In the genomic region with DNA sequence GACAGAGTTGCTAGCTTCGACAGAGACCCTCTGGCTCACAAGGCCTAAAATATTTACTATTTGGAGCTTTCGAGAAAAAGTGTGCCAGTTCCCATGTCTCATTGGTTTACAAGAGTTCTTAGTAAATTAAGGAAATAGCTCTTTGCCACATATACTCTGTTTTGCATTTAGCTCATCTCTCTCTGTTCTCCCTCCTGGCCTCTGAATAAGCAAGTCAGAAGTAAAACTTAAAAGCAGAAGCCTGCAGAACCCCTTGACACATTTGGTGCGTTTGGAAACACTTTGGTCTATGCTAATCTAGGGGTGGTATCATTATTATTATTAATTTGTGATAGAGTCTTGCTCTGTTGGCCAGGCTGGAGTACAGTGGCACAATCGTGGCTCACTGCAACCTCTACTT, we compare ENCODE assay signal across 23 cellular contexts. TPM values are rescaled to one million over a fixed set of nuclear protein-coding genes. Genes with fewer than 3 reads are reported as not detected.
A peak's percentile ranks its signal among the peaks of the same experiment; 100 is the strongest.
DNase-seq lines count a peak whose midpoint lies in the region; ATAC-seq and TF ChIP-seq lines count a peak whose summit lies in the region.
"Had no signal": no experiment of that assay in that cellular context is flagged by ENCODE, and none has a peak within 500 bp of the region (broad histone marks: within the 10 kb centered on the region; RNA-seq: fewer than 3 reads in every experiment).

No MANE protein-coding gene starts in this region.

- ATAC-seq in CD4-positive, CD25-positive, alpha-beta regulatory T cell (ENCODE audit: low read depth in 2 of 2), result no peak
- ATAC-seq in left colon, result no peak
- ATAC-seq: heart right ventricle, left ventricle myocardium superior had no signal

- DNase-seq in CD4-positive, CD25-positive, alpha-beta regulatory T cell, result no peak
- DNase-seq in GM12864 (ENCODE audit: low read depth) (peak; percentile 31), OCI-LY7 (ENCODE audit: low spot score) (peak; percentile 20), immature natural killer cell (no peak), left colon (no peak), iPS-NIHi11 (ENCODE audit: low spot score) (no peak), tibial artery (no peak), OCI-M2 (lab: John Stamatoyannopoulos, UW; ENCODE audit: unreplicated experiment) (no peak)
- DNase-seq: activated CD8-positive, alpha-beta memory T cell treated with anti-CD3 and anti-CD28 coated beads for 24 hours; amniotic stem cell; Calu3; GM23248; heart right ventricle; KBM-7; left ventricle myocardium superior; NCI-H187 treated with DMSO at 0.1 percent for 48 hours; NCI-H2227 treated with DMSO at 0.1 percent for 48 hours; small intestine; stimulated activated CD4-positive, alpha-beta T cell treated with anti-CD3 and anti-CD28 coated beads, Interleukin-4, amount 100 ng/mL, for 1 hour; T-helper 2 cell had no signal

- H2AFZ ChIP-seq in OCI-LY7 (ENCODE audit: low read length), result no peak overlapping the region
- H2AFZ ChIP-seq: GM23248 had no signal

- no peaks in the 10 kb centered on the region for H3K27me3 Mint-ChIP-seq in CD4-positive, CD25-positive, alpha-beta regulatory T cell
- peaks cover 0 to 12% (median 2%) of the 10 kb centered on the region in 3 donors for H3K27me3 Mint-ChIP-seq in immature natural killer cell (ENCODE audit: low read depth in 3 of 3)

- no peak for TF ChIP-seq CTCF in GM12864 (IDR thresholded peaks at IDR 0.05; ENCODE audit: low read depth, low read length, missing control alignments)
- no peak for TF ChIP-seq CTCF in OCI-LY7 (conservative IDR thresholded peaks at IDR 0.05; ENCODE audit: low read length)
- no peak for TF ChIP-seq CTCF in tibial artery (IDR thresholded peaks at IDR 0.05)

- H3K9me2 ChIP-seq in OCI-LY7 (ENCODE audit: insufficient read depth, low read length), result no peaks in the 10 kb centered on the region

- peaks cover 17% of the 10 kb centered on the region for H3K36me3 ChIP-seq in CD4-positive, CD25-positive, alpha-beta regulatory T cell (ENCODE audit: control insufficient read depth, insufficient read depth, low read length)
- H3K36me3 ChIP-seq in OCI-LY7 (ENCODE audit: insufficient read depth, low read length) (peaks cover 14% of the 10 kb centered on the region; the same call in 1 of the 2 replicates), tibial artery (no peaks in the 10 kb centered on the region)
- H3K36me3 ChIP-seq: heart right ventricle, Peyer's patch, SJSA1 had no signal

- peaks cover 37% of the 10 kb centered on the region for H3K4me1 ChIP-seq in CD4-positive, CD25-positive, alpha-beta regulatory T cell (ENCODE audit: control insufficient read depth, insufficient read depth, low read length, poor library complexity, severe bottlenecking)
- peaks cover 27% of the 10 kb centered on the region for H3K4me1 ChIP-seq in OCI-LY7 (ENCODE audit: insufficient read depth, low read length, poor library complexity, severe bottlenecking)
- no peaks in the 10 kb centered on the region for H3K4me1 ChIP-seq in tibial artery
- H3K4me1 ChIP-seq: heart right ventricle had no signal

- peak overlapping the region in 2 of 3 donors; percentile 70 to 76 for H3K27ac Mint-ChIP-seq in CD4-positive, CD25-positive, alpha-beta regulatory T cell
- H3K27ac Mint-ChIP-seq in immature natural killer cell, result peak overlapping the region; percentile 62 to 92 (median 87)

- H3K36me3 Mint-ChIP-seq in CD4-positive, CD25-positive, alpha-beta regulatory T cell, result peaks cover 42% of the 10 kb centered on the region
- peaks cover 8 to 19% (median 10%) of the 10 kb centered on the region in 3 donors for H3K36me3 Mint-ChIP-seq in immature natural killer cell

- peaks cover 1% of the 10 kb centered on the region; the same call in 1 of the 2 replicates for H4K20me1 ChIP-seq in OCI-LY7 (ENCODE audit: insufficient read depth, low read length)

- no peak overlapping the region for H3K4me3 ChIP-seq in CD4-positive, CD25-positive, alpha-beta regulatory T cell (ENCODE audit: low read depth, low read length)
- H3K4me3 ChIP-seq in GM12864 (ENCODE audit: low read depth, low read length) (no peak overlapping the region), OCI-LY7 (ENCODE audit: low read depth, low read length, poor library complexity, severe bottlenecking) (no peak overlapping the region), tibial artery (no peak overlapping the region)
- H3K4me3 ChIP-seq: GM23248, heart right ventricle, Peyer's patch, SJSA1 had no signal

- H3K4me1 Mint-ChIP-seq in CD4-positive, CD25-positive, alpha-beta regulatory T cell, result peaks cover 29 to 72% (median 54%) of the 10 kb centered on the region in 4 donors
- H3K4me1 Mint-ChIP-seq in immature natural killer cell, result peaks cover 87 to 88% of the 10 kb centered on the region in 2 donors

- CTCF ChIA-PET in OCI-LY7 (lab: Charles Lee; ENCODE audit: unreplicated experiment), result no interaction called here

- BruUV-seq in OCI-LY7 (replicated peaks; lab: Mats Ljungman, UMichigan), result TSS peak; percentile 24

- H3K4me3 Mint-ChIP-seq in CD4-positive, CD25-positive, alpha-beta regulatory T cell, result peak overlapping the region in 1 of 4 donors; percentile 76
- H3K4me3 Mint-ChIP-seq in immature natural killer cell, result peak overlapping the region in 1 of 5 donors; percentile 27

- H3K27me3 ChIP-seq in CD4-positive, CD25-positive, alpha-beta regulatory T cell (ENCODE audit: control insufficient read depth, insufficient read depth, low read length), result no peaks in the 10 kb centered on the region
- no peaks in the 10 kb centered on the region for H3K27me3 ChIP-seq in tibial artery
- H3K27me3 ChIP-seq: Peyer's patch, SJSA1 had no signal

- H3K27ac ChIP-seq in CD4-positive, CD25-positive, alpha-beta regulatory T cell (ENCODE audit: insufficient read depth, low read length, poor library complexity, severe bottlenecking), result no peak overlapping the region
- no peak overlapping the region for H3K27ac ChIP-seq in OCI-LY7 (ENCODE audit: low read depth, low read length, poor library complexity, severe bottlenecking)
- H3K27ac ChIP-seq in tibial artery, result no peak overlapping the region
- H3K27ac ChIP-seq: GM23248, heart right ventricle, SJSA1, VCaP had no signal

- intact Hi-C loops in OCI-LY7 (cut with micrococcal nuclease; ENCODE audit: unreplicated experiment), result no loop called here
- intact Hi-C loops in left colon (cut with DNase I, micrococcal nuclease), result no loop called here
- intact Hi-C loops in tibial artery (cut with DNase I; ENCODE audit: low total_unique reads), result no loop called here

- H3K79me2 ChIP-seq in OCI-LY7 (ENCODE audit: insufficient read depth, low read depth, low read length), result peaks cover 9% of the 10 kb centered on the region; the same call in 1 of the 2 replicates

- H3K4me2 ChIP-seq in OCI-LY7 (ENCODE audit: low read length), result no peak overlapping the region

- peaks cover 0 to 2% (median 0%) of the 10 kb centered on the region in 7 donors for H3K9me3 Mint-ChIP-seq in CD4-positive, CD25-positive, alpha-beta regulatory T cell
- H3K9me3 Mint-ChIP-seq in immature natural killer cell, result no peaks in the 10 kb centered on the region

- H3K9me3 ChIP-seq in CD4-positive, CD25-positive, alpha-beta regulatory T cell (ENCODE audit: control insufficient read depth in 2 of 2, low read length in 2 of 2), result no peaks in the 10 kb centered on the region
- no peaks in the 10 kb centered on the region for H3K9me3 ChIP-seq in OCI-LY7 (ENCODE audit: low read length)
- no peaks in the 10 kb centered on the region for H3K9me3 ChIP-seq in tibial artery
- H3K9me3 ChIP-seq: heart right ventricle, Peyer's patch, SJSA1 had no signal

- POLR2A ChIA-PET in OCI-LY7 (lab: Charles Lee), result interaction anchor here (0.6 to 0.9 kb wide), 3 partner anchors 28 to 59 kb away, joined by 3 to 4 read pairs (median 4); no protein-coding TSS in a partner anchor

RNA-seq across cellular contexts. Expression of a gene that starts 6.4 kb away (rescaled TPM):
- 118 TPM for total RNA-seq in CD4-positive, CD25-positive, alpha-beta regulatory T cell
- 10 to 100 TPM in 2 of 4 donors, 1 to 10 TPM in 2; 7.1 to 11.6 (median 10.0) TPM for polyA plus RNA-seq in CD4-positive, CD25-positive, alpha-beta regulatory T cell
- 32.5 and 33.8 TPM in 2 replicates for total RNA-seq in OCI-LY7 (2014; rRNA removed; shearing (Covaris generic))
- total RNA-seq in OCI-LY7 (2022) (62.8 and 63.5 TPM in 2 replicates), left colon (1 to 10 TPM; 2.0 to 2.8 TPM)
- 10 to 100 TPM in 2 of 3 donors, 1 to 10 TPM in 1; 3.3 to 76.5 (median 18.7) TPM for polyA plus RNA-seq in immature natural killer cell
- total RNA-seq: GM23248 had no signal
- polyA plus RNA-seq: GM23248 had no signal

Comparison
In these comparisons a context has a peak if more than half of its experiments do, and no peak if none do; other contexts are left out.
1. DNase-seq: peak in GM12864 (single experiment) and OCI-LY7 (single experiment); none in CD4-positive, CD25-positive, alpha-beta regulatory T cell (0 of 3), immature natural killer cell (0 of 3), left colon (0 of 2), iPS-NIHi11 (single experiment), tibial artery (0 of 2) and OCI-M2 (single experiment).
2. RNA of a gene that starts 6.4 kb away (total RNA-seq): 118 TPM in CD4-positive, CD25-positive, alpha-beta regulatory T cell (single experiment) and 32.5 to 63.5 TPM in OCI-LY7; 2.0 to 2.8 TPM in left colon; every median in the first group is over 4 times any median in the second.